21 cellular contexts compared by ENCODE assay signal in the genomic region with DNA sequence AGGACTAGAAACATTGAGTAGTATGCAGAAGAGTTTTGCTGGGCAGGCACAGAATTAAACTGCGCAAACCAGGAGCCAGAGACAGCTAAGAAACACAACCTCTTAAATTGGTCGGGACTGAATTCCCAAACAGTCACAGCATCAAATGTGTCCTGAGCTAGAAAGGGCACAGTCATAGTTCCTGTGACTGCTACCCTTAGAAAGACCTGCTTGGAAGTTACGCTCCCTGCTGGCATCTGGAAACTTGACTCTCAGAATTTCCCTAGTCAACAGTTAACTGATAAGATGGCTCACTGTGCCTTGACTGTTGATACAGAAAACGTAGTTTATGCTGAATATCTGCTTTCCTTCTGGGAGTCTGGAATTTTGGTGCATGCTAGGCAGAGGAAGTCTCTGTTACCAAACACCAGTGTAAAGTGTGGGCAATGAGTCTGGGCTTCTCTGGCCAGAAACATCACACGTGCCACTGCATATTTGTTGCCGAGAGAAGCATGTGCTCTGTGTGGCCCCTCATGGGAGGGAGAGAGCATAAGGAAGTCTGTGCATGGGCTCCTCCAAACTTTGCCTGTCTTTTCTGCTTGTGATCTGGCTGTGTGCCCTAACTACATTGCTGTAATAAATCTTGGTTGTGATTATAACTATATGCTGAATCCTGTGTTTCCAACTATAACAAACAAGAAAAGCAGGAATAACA. TPM values are rescaled to one million over a fixed set of nuclear protein-coding genes. Genes with fewer than 3 reads are reported as not detected.
"Had no signal": no experiment of that assay in that cellular context is flagged by ENCODE, and none has a peak within 500 bp of the region (broad histone marks: within the 10 kb centered on the region; RNA-seq: fewer than 3 reads in every experiment).

No MANE protein-coding gene starts in this region.

- H3K4me1 ChIP-seq: adrenal gland, colonic mucosa, right lobe of liver, suprapubic skin, upper lobe of right lung had no signal

- H3K36me3 ChIP-seq: colonic mucosa, right lobe of liver, upper lobe of right lung, WERI-Rb-1 had no signal

- H3K4me3 Mint-ChIP-seq: activated CD4-positive, alpha-beta memory T cell treated with anti-CD3 and anti-CD28 coated beads, Interleukin-2, amount 10 ng/mL, durations not matched to agents 7 days and 5 days; activated naive CD4-positive, alpha-beta T cell treated with anti-CD3 and anti-CD28 coated beads, Interleukin-2, amount 50 U/mL, for 24 hours; activated T-cell treated with anti-CD3 and anti-CD28 coated beads, Interleukin-2, amount 50 U/mL, for 4 hours; natural killer cell had no signal

- H3K4me1 Mint-ChIP-seq: activated CD4-positive, alpha-beta memory T cell treated with anti-CD3 and anti-CD28 coated beads, Interleukin-2, amount 10 ng/mL, durations not matched to agents 7 days and 5 days; activated naive CD4-positive, alpha-beta T cell treated with anti-CD3 and anti-CD28 coated beads, Interleukin-2, amount 50 U/mL, for 24 hours; natural killer cell had no signal

- H3K27me3 Mint-ChIP-seq: activated CD4-positive, alpha-beta memory T cell treated with anti-CD3 and anti-CD28 coated beads, Interleukin-2, amount 10 ng/mL, durations not matched to agents 7 days and 5 days; activated naive CD4-positive, alpha-beta T cell treated with anti-CD3 and anti-CD28 coated beads, Interleukin-2, amount 50 U/mL, for 24 hours had no signal

- H3K4me3 ChIP-seq: adrenal gland, colonic mucosa, esophagus muscularis mucosa, right lobe of liver, suprapubic skin, upper lobe of right lung had no signal

- ATAC-seq: activated T-cell treated with anti-CD3 and anti-CD28 coated beads, Interleukin-2, amount 50 U/mL, for 4 hours; natural killer cell; stimulated activated naive CD8-positive, alpha-beta T cell treated with anti-CD3 and anti-CD28 coated beads, Interleukin-15, Interleukin-2, amounts not matched to agents 100 U/mL and 50 U/mL, for 24 hours had no signal

- H3K9me3 Mint-ChIP-seq: activated CD4-positive, alpha-beta memory T cell treated with anti-CD3 and anti-CD28 coated beads, Interleukin-2, amount 10 ng/mL, durations not matched to agents 7 days and 5 days; activated naive CD4-positive, alpha-beta T cell treated with anti-CD3 and anti-CD28 coated beads, Interleukin-2, amount 50 U/mL, for 24 hours; activated T-cell treated with anti-CD3 and anti-CD28 coated beads, Interleukin-2, amount 50 U/mL, for 4 hours; natural killer cell had no signal

- H3K27ac Mint-ChIP-seq: activated CD4-positive, alpha-beta memory T cell treated with anti-CD3 and anti-CD28 coated beads, Interleukin-2, amount 10 ng/mL, durations not matched to agents 7 days and 5 days; activated naive CD4-positive, alpha-beta T cell treated with anti-CD3 and anti-CD28 coated beads, Interleukin-2, amount 50 U/mL, for 24 hours; natural killer cell had no signal

- H3K27me3 ChIP-seq: adrenal gland, colonic mucosa, esophagus muscularis mucosa, right lobe of liver, suprapubic skin, upper lobe of right lung had no signal

- H3K9me3 ChIP-seq: adrenal gland, colonic mucosa, esophagus muscularis mucosa, right lobe of liver, suprapubic skin, upper lobe of right lung had no signal

- H3K36me3 Mint-ChIP-seq: activated naive CD4-positive, alpha-beta T cell treated with anti-CD3 and anti-CD28 coated beads, Interleukin-2, amount 50 U/mL, for 24 hours had no signal

- DNase-seq: activated CD4-positive, alpha-beta memory T cell treated with anti-CD3 and anti-CD28 coated beads, Interleukin-2, amount 10 ng/mL, durations not matched to agents 7 days and 5 days; activated effector memory CD4-positive, alpha-beta T cell treated with Interleukin-2 at 50 U/mL for 16 hours; activated T-cell treated with anti-CD3 and anti-CD28 coated beads, Interleukin-2, amount 50 U/mL, for 4 hours; natural killer cell; nucleus accumbens; right lobe of liver; stimulated activated naive CD8-positive, alpha-beta T cell treated with anti-CD3 and anti-CD28 coated beads, Interleukin-15, Interleukin-2, amounts not matched to agents 100 U/mL and 50 U/mL, for 24 hours; upper lobe of right lung had no signal

- H3K27ac ChIP-seq: adrenal gland, colonic mucosa, esophagus muscularis mucosa, right lobe of liver, suprapubic skin, upper lobe of right lung, WERI-Rb-1 had no signal

RNA-seq across cellular contexts. Expression of gene HSFX4, which starts 20.5 kb away (rescaled TPM):
- total RNA-seq: activated CD4-positive, alpha-beta memory T cell treated with anti-CD3 and anti-CD28 coated beads, Interleukin-2, amount 10 ng/mL, durations not matched to agents 7 days and 5 days; activated T-cell treated with anti-CD3 and anti-CD28 coated beads, Interleukin-2, amount 50 U/mL, for 4 hours; adrenal gland; colonic mucosa; esophagus muscularis mucosa; fibroblast of villous mesenchyme; left lobe of liver; lung microvascular endothelial cell; mucosa of gallbladder; natural killer cell; pulmonary artery endothelial cell; right lobe of liver; SK-MEL-5; suprapubic skin; T-helper 1 cell treated with Interleukin-12 subunit alpha and Interleukin-12 subunit beta and Interleukin-4 antibody, amounts not matched to agents 30 ng/mL and 1 ng/mL, for 36 hours; upper lobe of right lung had no signal
